Comparison of ENCODE assay signal across 13 cellular contexts in genomic region chr22:33867118-33867863, GRCh38. TPM values are rescaled to one million over a fixed set of nuclear protein-coding genes. Genes with fewer than 3 reads are reported as not detected.
DNase-seq lines count a peak whose midpoint lies in the region; ATAC-seq and TF ChIP-seq lines count a peak whose summit lies in the region.
"Had no signal": no experiment of that assay in that cellular context is flagged by ENCODE, and none has a peak within 500 bp of the region (broad histone marks: within the 10 kb centered on the region; RNA-seq: fewer than 3 reads in every experiment).

No MANE protein-coding gene starts in this region.

- ATAC-seq in heart right ventricle = peak in 5 of 8 donors; percentile 40 to 65 (median 63)
- peak; percentile 64 for ATAC-seq in sciatic nerve
- ATAC-seq in HG02798 (IDR thresholded peaks at IDR 0.05; ENCODE audit: poor library complexity, unreplicated experiment) = no peak
- no peak for ATAC-seq in HG02885 (IDR thresholded peaks at IDR 0.05; ENCODE audit: poor library complexity, unreplicated experiment)
- ATAC-seq in GM21360 (IDR thresholded peaks at IDR 0.05; ENCODE audit: unreplicated experiment) = no peak

- intact Hi-C loops in heart right ventricle (cut with DNase I) (loop anchor here in 1 of 10 donors (5.0 to 10.0 kb wide), 2 partner anchors 35 to 52 kb away; no protein-coding TSS in a partner anchor), sciatic nerve (cut with DNase I) (no loop called here)

- WGBS in heart right ventricle, 2 donors = 53 to 57% methylated on average over 12 of the region's 12 CpGs

- peak; percentile 58 for DNase-seq in COLO668 (lab: John Stamatoyannopoulos, UW; ENCODE audit: unreplicated experiment)
- DNase-seq in T1000 (lab: John Stamatoyannopoulos, UW) = peak; percentile 21
- no peak for DNase-seq in heart right ventricle
- DNase-seq in sciatic nerve (ENCODE audit: low spot score) = no peak
- DNase-seq in ureter (ENCODE audit: low spot score) = no peak
- DNase-seq: anterior cingulate cortex; CD4-positive, alpha-beta T cell; NCI-H1048; NK-92 treated with Interleukin-12 subunit alpha and Interleukin-12 subunit beta, amount 100 ng/mL, for 24 hours; T-helper 9 cell had no signal

- no peaks in the 10 kb centered on the region for H3K36me3 ChIP-seq in heart right ventricle

- no peak overlapping the region for H3K4me3 ChIP-seq in heart right ventricle

- no peaks in the 10 kb centered on the region for H3K27me3 ChIP-seq in heart right ventricle

- peak in 2 of 9 donors; percentile 30 to 33 for TF ChIP-seq CTCF in heart right ventricle (IDR thresholded peaks at IDR 0.05)

- peaks cover 12 to 87% (median 50%) of the 10 kb centered on the region in 9 donors for H3K4me1 ChIP-seq in heart right ventricle

- no peaks in the 10 kb centered on the region for H3K9me3 ChIP-seq in heart right ventricle

- peak overlapping the region; percentile 15 to 87 (median 82) for H3K27ac ChIP-seq in heart right ventricle

RNA-seq across cellular contexts. Expression of gene LARGE1, which starts 53.0 kb away (rescaled TPM):
- total RNA-seq in heart right ventricle = 100 to 1,000 TPM; 118 to 184 (median 148) TPM
- 10 to 100 TPM; 33.7 to 34.3 TPM for polyA plus RNA-seq in heart right ventricle
- total RNA-seq in sciatic nerve = 39.4 TPM
- 81.6 TPM for total RNA-seq in ureter

Comparison
In these comparisons a context has a peak if more than half of its experiments do, and no peak if none do; other contexts are left out.
1. DNase-seq: peak in COLO668 (single experiment) and T1000 (single experiment); none in heart right ventricle (0 of 2), sciatic nerve (single experiment) and ureter (single experiment).
2. ATAC-seq: peak in heart right ventricle (5 of 8) and sciatic nerve (single experiment); none in HG02798 (single experiment), HG02885 (single experiment) and GM21360 (single experiment).